19 cellular contexts compared by ENCODE assay signal in genomic region chr4:71009091-71009490, GRCh38. TPM values are rescaled to one million over a fixed set of nuclear protein-coding genes. Genes with fewer than 3 reads are reported as not detected.
A peak's percentile ranks its signal among the peaks of the same experiment; 100 is the strongest.
DNase-seq lines count a peak whose midpoint lies in the region; ATAC-seq and TF ChIP-seq lines count a peak whose summit lies in the region.
"Had no signal": no experiment of that assay in that cellular context is flagged by ENCODE, and none has a peak within 500 bp of the region (broad histone marks: within the 10 kb centered on the region; RNA-seq: fewer than 3 reads in every experiment).

No MANE protein-coding gene starts in this region.

- no peak for ATAC-seq in stimulated activated naive CD8-positive, alpha-beta T cell treated with anti-CD3 and anti-CD28 coated beads, Interleukin-15, Interleukin-2, amounts not matched to agents 100 U/mL and 50 U/mL, for 24 hours
- ATAC-seq in SK-N-SH treated with all-trans-retinoic acid at 6 μM for 48 hours, result peak; percentile 77
- ATAC-seq: Panc1 had no signal

- H3K27ac ChIP-seq in adrenal gland (no peak overlapping the region), WERI-Rb-1 (no peak overlapping the region)
- H3K27ac ChIP-seq: gastroesophageal sphincter, pancreas had no signal

- peaks cover 48% of the 10 kb centered on the region for H3K4me1 Mint-ChIP-seq in stimulated activated naive CD8-positive, alpha-beta T cell treated with anti-CD3 and anti-CD28 coated beads, Interleukin-15, Interleukin-2, amounts not matched to agents 100 ng/mL and 50 ng/mL, for 24 hours (ENCODE audit: low read depth)
- peaks cover 9% of the 10 kb centered on the region for H3K4me1 Mint-ChIP-seq in progenitor cell of endocrine pancreas (ENCODE audit: low read depth)

- H3K4me3 ChIP-seq in fibroblast of mammary gland (ENCODE audit: control insufficient read depth, low read depth, low read length), result no peak overlapping the region
- H3K4me3 ChIP-seq in adrenal gland, result no peak overlapping the region
- no peak overlapping the region for H3K4me3 ChIP-seq in WERI-Rb-1 (ENCODE audit: low read depth, low read length)
- H3K4me3 ChIP-seq: gastroesophageal sphincter, GM12878, pancreas, spleen had no signal

- H3K4me1 ChIP-seq in adrenal gland (replicated peaks in 1 of 2), result peaks cover 17 to 23% of the 10 kb centered on the region in 2 donors
- H3K4me1 ChIP-seq: gastroesophageal sphincter, pancreas had no signal

- H3K36me3 Mint-ChIP-seq in stimulated activated naive CD8-positive, alpha-beta T cell treated with anti-CD3 and anti-CD28 coated beads, Interleukin-15, Interleukin-2, amounts not matched to agents 100 ng/mL and 50 ng/mL, for 24 hours (ENCODE audit: low read depth), result peaks cover 26% of the 10 kb centered on the region
- H3K36me3 Mint-ChIP-seq in progenitor cell of endocrine pancreas (ENCODE audit: insufficient read depth), result peaks cover 22% of the 10 kb centered on the region

- no peak overlapping the region for H3K4me3 Mint-ChIP-seq in stimulated activated naive CD8-positive, alpha-beta T cell treated with anti-CD3 and anti-CD28 coated beads, Interleukin-15, Interleukin-2, amounts not matched to agents 100 ng/mL and 50 ng/mL, for 24 hours
- H3K4me3 Mint-ChIP-seq in progenitor cell of endocrine pancreas (ENCODE audit: low read depth), result no peak overlapping the region
- H3K4me3 Mint-ChIP-seq: T-helper 1 cell treated with Interleukin-12 subunit alpha and Interleukin-12 subunit beta and Interleukin-4 antibody, amounts not matched to agents 30 μg/mL and 1 μg/mL, for 36 hours had no signal

- DNase-seq in stimulated activated naive CD8-positive, alpha-beta T cell treated with anti-CD3 and anti-CD28 coated beads, Interleukin-15, Interleukin-2, amounts not matched to agents 100 U/mL and 50 U/mL, for 24 hours, result no peak
- DNase-seq in fibroblast of mammary gland (ENCODE audit: low read depth) (peak; percentile 72), superior temporal gyrus (ENCODE audit: extremely low spot score) (peak; percentile 9), adrenal gland (no peak), progenitor cell of endocrine pancreas (ENCODE audit: low spot score, unreplicated experiment) (no peak), WERI-Rb-1 (no peak)
- DNase-seq: activated effector memory CD4-positive, alpha-beta T cell treated with Interleukin-2 at 50 U/mL for 16 hours; DMS53; midbrain; NCI-H1694; NCI-H510A; pancreas; spleen had no signal

- peak overlapping the region; percentile 41 for H3K27ac Mint-ChIP-seq in stimulated activated naive CD8-positive, alpha-beta T cell treated with anti-CD3 and anti-CD28 coated beads, Interleukin-15, Interleukin-2, amounts not matched to agents 100 ng/mL and 50 ng/mL, for 24 hours
- no peak overlapping the region for H3K27ac Mint-ChIP-seq in progenitor cell of endocrine pancreas

- WGBS in adrenal gland, 4 donors, result 59 to 66% (median 62%) methylated on average over 3 of the region's 3 CpGs

- H3K9me3 Mint-ChIP-seq in stimulated activated naive CD8-positive, alpha-beta T cell treated with anti-CD3 and anti-CD28 coated beads, Interleukin-15, Interleukin-2, amounts not matched to agents 100 ng/mL and 50 ng/mL, for 24 hours, result no peaks in the 10 kb centered on the region
- H3K9me3 Mint-ChIP-seq in progenitor cell of endocrine pancreas (ENCODE audit: low read depth), result peaks cover 10% of the 10 kb centered on the region
- H3K9me3 Mint-ChIP-seq: T-helper 1 cell treated with Interleukin-12 subunit alpha and Interleukin-12 subunit beta and Interleukin-4 antibody, amounts not matched to agents 30 μg/mL and 1 μg/mL, for 36 hours had no signal

- no peaks in the 10 kb centered on the region for H3K36me3 ChIP-seq in adrenal gland (replicated peaks in 1 of 2)
- peaks cover 5% of the 10 kb centered on the region for H3K36me3 ChIP-seq in WERI-Rb-1
- H3K36me3 ChIP-seq: pancreas had no signal

- intact Hi-C loops in adrenal gland (cut with DNase I), result loop anchor here in 1 of 2 donors (10.0 kb wide), 1 partner anchor 364 kb away; no protein-coding TSS in a partner anchor

- H3K27me3 Mint-ChIP-seq in stimulated activated naive CD8-positive, alpha-beta T cell treated with anti-CD3 and anti-CD28 coated beads, Interleukin-15, Interleukin-2, amounts not matched to agents 100 ng/mL and 50 ng/mL, for 24 hours, result no peaks in the 10 kb centered on the region
- H3K27me3 Mint-ChIP-seq in progenitor cell of endocrine pancreas, result no peaks in the 10 kb centered on the region

- no peak for TF ChIP-seq POLR2A in adrenal gland (IDR thresholded peaks at IDR 0.05)

- no peaks in the 10 kb centered on the region for H3K27me3 ChIP-seq in adrenal gland
- no peaks in the 10 kb centered on the region for H3K27me3 ChIP-seq in WERI-Rb-1 (ENCODE audit: insufficient read depth, low read depth, severe bottlenecking)
- H3K27me3 ChIP-seq: gastroesophageal sphincter, pancreas, spleen had no signal

- TF ChIP-seq CTCF in fibroblast of mammary gland (conservative IDR thresholded peaks at IDR 0.05; ENCODE audit: control insufficient read depth, insufficient read depth, low read depth, low read length) (no peak), adrenal gland (IDR thresholded peaks at IDR 0.05) (no peak), progenitor cell of endocrine pancreas (IDR thresholded peaks at IDR 0.05; ENCODE audit: unreplicated experiment) (no peak), WERI-Rb-1 (IDR thresholded peaks at IDR 0.05; ENCODE audit: low read depth, low read length) (no peak)

- H3K9me3 ChIP-seq in adrenal gland (replicated peaks in 1 of 3), result no peaks in the 10 kb centered on the region
- H3K9me3 ChIP-seq in WERI-Rb-1 (ENCODE audit: severe bottlenecking), result no peaks in the 10 kb centered on the region
- H3K9me3 ChIP-seq: gastroesophageal sphincter, pancreas, spleen had no signal

TF ChIP-seq in SK-N-SH treated with all-trans-retinoic acid at 6 μM for 48 hours, 23 proteins besides CTCF, POLR2A, EP300 and RAD21:
- TF ChIP-seq TCF4 (CRISPR knock-in tag; IDR thresholded peaks at IDR 0.05; ENCODE audit: borderline replicate concordance), result no peak
- TF ChIP-seq, protein P1, sequence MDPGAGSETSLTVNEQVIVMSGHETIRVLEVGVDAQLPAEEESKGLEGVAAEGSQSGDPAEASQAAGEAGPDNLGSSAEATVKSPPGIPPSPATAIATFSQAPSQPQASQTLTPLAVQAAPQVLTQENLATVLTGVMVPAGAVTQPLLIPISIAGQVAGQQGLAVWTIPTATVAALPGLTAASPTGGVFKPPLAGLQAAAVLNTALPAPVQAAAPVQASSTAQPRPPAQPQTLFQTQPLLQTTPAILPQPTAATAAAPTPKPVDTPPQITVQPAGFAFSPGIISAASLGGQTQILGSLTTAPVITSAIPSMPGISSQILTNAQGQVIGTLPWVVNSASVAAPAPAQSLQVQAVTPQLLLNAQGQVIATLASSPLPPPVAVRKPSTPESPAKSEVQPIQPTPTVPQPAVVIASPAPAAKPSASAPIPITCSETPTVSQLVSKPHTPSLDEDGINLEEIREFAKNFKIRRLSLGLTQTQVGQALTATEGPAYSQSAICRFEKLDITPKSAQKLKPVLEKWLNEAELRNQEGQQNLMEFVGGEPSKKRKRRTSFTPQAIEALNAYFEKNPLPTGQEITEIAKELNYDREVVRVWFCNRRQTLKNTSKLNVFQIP (CRISPR knock-in tag; IDR thresholded peaks at IDR 0.05; ENCODE audit: borderline replicate concordance, low read depth), result no peak
- TF ChIP-seq ZNF70 (CRISPR knock-in tag; IDR thresholded peaks at IDR 0.05), result no peak
- TF ChIP-seq GLIS3 (CRISPR knock-in tag; IDR thresholded peaks at IDR 0.05), result no peak
- no peak for TF ChIP-seq TSHZ2 (CRISPR knock-in tag; IDR thresholded peaks at IDR 0.05)
- TF ChIP-seq CSDC2 (CRISPR knock-in tag; IDR thresholded peaks at IDR 0.05), result no peak
- TF ChIP-seq ZNF565 (CRISPR knock-in tag; conservative IDR thresholded peaks at IDR 0.05; ENCODE audit: low read depth), result no peak
- TF ChIP-seq ZC3H10 (CRISPR knock-in tag; IDR thresholded peaks at IDR 0.05), result no peak
- TF ChIP-seq ARNTL (CRISPR knock-in tag; IDR thresholded peaks at IDR 0.05; ENCODE audit: borderline replicate concordance, low read depth), result no peak
TF ChIP-seq in SK-N-SH treated with all-trans-retinoic acid at 6 μM for 48 hours: peak in this region for 0.

RNA-seq across cellular contexts. Expression of gene DCK, which starts 15.6 kb away (rescaled TPM):
- total RNA-seq in adrenal gland (10 to 100 TPM in 7 of 8 donors, 1 to 10 TPM in 1; 9.8 to 21.0 (median 11.4) TPM), progenitor cell of endocrine pancreas (15.3 and 19.6 TPM in 2 replicates)
- 10 to 100 TPM in 1 of 3 donors, 1 to 10 TPM in 2; 2.5 to 18.1 (median 4.9) TPM for polyA plus RNA-seq in adrenal gland

Comparison
In these comparisons a context has a peak if more than half of its experiments do, and no peak if none do; other contexts are left out.
1. DNase-seq: peak in fibroblast of mammary gland (single experiment) and superior temporal gyrus (single experiment); none in stimulated activated naive CD8-positive, alpha-beta T cell treated with anti-CD3 and anti-CD28 coated beads, Interleukin-15, Interleukin-2, amounts not matched to agents 100 U/mL and 50 U/mL, for 24 hours (single experiment), adrenal gland (0 of 7), progenitor cell of endocrine pancreas (single experiment) and WERI-Rb-1 (single experiment).